33 cellular contexts compared by ENCODE assay signal in genomic region chr10:129442866-129443265, GRCh38.
"Had no signal": no experiment of that assay in that cellular context is flagged by ENCODE, and none has a peak within 500 bp of the region (broad histone marks: within the 10 kb centered on the region; RNA-seq: fewer than 3 reads in every experiment).

No MANE protein-coding gene starts in this region.

- H3K4me1 ChIP-seq: ascending aorta, Peyer's patch had no signal

- ATAC-seq: PC-3 had no signal

- DNase-seq: activated B cell treated with CpG ODN at 0.5 μM for 24 hours; activated CD4-positive, alpha-beta memory T cell treated with anti-CD3 and anti-CD28 coated beads for 36 hours; activated CD4-positive, alpha-beta T cell treated with anti-CD3 and anti-CD28 coated beads for 4 hours; activated CD4-positive, alpha-beta T cell treated with anti-CD3 and anti-CD28 coated beads, Interleukin-2, amount 50 U/mL, for 1 hour; activated CD4-positive, CD25-positive, alpha-beta regulatory T cell treated with anti-CD3 and anti-CD28 coated beads, Interleukin-2, amount 50 U/mL, for 72 hours; activated CD8-positive, alpha-beta memory T cell treated with anti-CD3 and anti-CD28 coated beads, Interleukin-2, amount 50 U/mL, for 4 hours; activated effector memory CD4-positive, alpha-beta T cell treated with Interleukin-2 at 50 U/mL for 16 hours; activated naive CD4-positive, alpha-beta T cell treated with anti-CD3 and anti-CD28 coated beads, Interleukin-2, amount 50 U/mL, for 16 hours; activated naive CD8-positive, alpha-beta T cell treated with anti-CD3 and anti-CD28 coated beads, Interleukin-2, amount 10 ng/mL, durations not matched to agents 7 days and 5 days; activated T-cell treated with anti-CD3 and anti-CD28 coated beads, Interleukin-2, amount 50 U/mL, for 48 hours; amygdala; cerebellar nuclear complex; MG63; NCI-H1048; NCI-H1105 treated with DMSO at 0.1 percent for 48 hours; NCI-H1436; NCI-H1694 treated with DMSO at 0.1 percent for 48 hours; NCI-H2029; NCI-H2171; NCI-H510A; NCI-H526; NCI-H748 treated with DMSO at 0.1 percent for 48 hours; NK-92 treated with Interleukin-12 subunit alpha and Interleukin-12 subunit beta, amount 100 ng/mL, for 24 hours; PC-3; Peyer's patch; Right ventricle myocardium superior; SW 1271; T-helper 1 cell; T-helper 2 cell; T-helper 9 cell had no signal

- H3K9me3 ChIP-seq: ascending aorta, MG63, Peyer's patch had no signal

- H3K4me3 ChIP-seq: ascending aorta, MG63, Peyer's patch had no signal

- H3K27ac ChIP-seq: ascending aorta, Peyer's patch, RWPE1, VCaP had no signal

- H3K36me3 ChIP-seq: ascending aorta, MG63, Peyer's patch had no signal

- H3K27me3 ChIP-seq: ascending aorta, MG63, Peyer's patch had no signal
